ENCODE assay signal across 22 cellular contexts in the genomic region with DNA sequence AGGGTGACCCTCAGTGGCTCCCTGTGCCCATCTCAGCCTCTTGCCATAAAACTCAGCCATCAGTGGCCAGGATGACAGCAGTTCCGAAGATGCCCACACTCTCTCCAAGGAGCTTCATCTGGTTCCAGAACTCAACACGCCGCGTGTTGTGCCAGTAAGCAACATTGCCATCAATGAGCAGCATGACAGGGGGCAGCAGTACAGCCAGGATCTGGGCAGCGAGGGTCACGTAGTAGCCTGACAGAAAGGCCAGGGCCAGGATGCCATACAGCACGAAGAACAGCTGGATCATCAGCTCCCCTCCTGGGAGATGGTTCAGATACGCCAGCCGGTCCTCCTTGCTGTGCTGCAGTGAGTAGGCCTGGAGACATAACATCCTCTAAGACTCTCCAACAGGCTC. TPM values are rescaled to one million over a fixed set of nuclear protein-coding genes. Genes with fewer than 3 reads are reported as not detected.
DNase-seq lines count a peak whose midpoint lies in the region; ATAC-seq, FAIRE-seq and TF ChIP-seq lines count a peak whose summit lies in the region.
"Had no signal": no experiment of that assay in that cellular context is flagged by ENCODE, and none has a peak within 500 bp of the region (broad histone marks: within the 10 kb centered on the region; RNA-seq: fewer than 3 reads in every experiment).

No MANE protein-coding gene starts in this region.

- no peak overlapping the region for H3K4me2 ChIP-seq in HepG2 (ENCODE audit: low read depth, low read length)
- H3K4me2 ChIP-seq: PC-9 had no signal

- no peak for FAIRE-seq in HepG2 (lab: Jason Lieb, UNC)
- FAIRE-seq: GM12891, GM18507 had no signal

- no peaks in the 10 kb centered on the region for H4K20me1 ChIP-seq in HepG2 (ENCODE audit: insufficient read depth, low read length)

- peaks cover 0 to 37% (median 17%) of the 10 kb centered on the region in 4 donors for H3K36me3 ChIP-seq in right lobe of liver
- peaks cover 3 to 17% of the 10 kb centered on the region in 2 experiments; a peak in 3 of 5 replicates for H3K36me3 ChIP-seq in HepG2 (replicated peaks in 1 of 2; ENCODE audit: control insufficient read depth in 1 of 2, insufficient read depth in 2 of 2, low read length in 2 of 2)

- CTCF ChIA-PET in HepG2 (lab: Yijun Ruan, JAX; ENCODE audit: low intra/inter-chr PET ratio, low total read pairs), result no interaction called here

- peaks cover 3 to 40% (median 16%) of the 10 kb centered on the region in 4 donors for H3K4me1 ChIP-seq in right lobe of liver
- peaks cover 40% of the 10 kb centered on the region for H3K4me1 ChIP-seq in HepG2 (ENCODE audit: insufficient read depth, low read length)

- intact Hi-C loops in right lobe of liver (cut with DNase I) (no loop called here), HepG2 (cut with micrococcal nuclease; ENCODE audit: unreplicated experiment) (no loop called here)

- no peak for TF ChIP-seq RAD21 in HepG2 (CRISPR knock-in tag; IDR thresholded peaks at IDR 0.05)

- POLR2A ChIA-PET in HepG2 (lab: Yijun Ruan, JAX), result interaction anchor here (0.8 to 3.0 kb wide), 3 partner anchors 10 to 54 kb away, joined by 3 to 17 read pairs (median 5); a partner anchor contains a TSS

- no peak for TF ChIP-seq POLR2A in right lobe of liver (IDR thresholded peaks at IDR 0.05)
- no peak for TF ChIP-seq POLR2A in HepG2 (IDR thresholded peaks at IDR 0.05; ENCODE audit: insufficient read depth in 1 of 2, low read depth in 2 of 2, low read length in 2 of 2)

- peak overlapping the region in 1 of 3 donors; percentile 35 for H3K27ac ChIP-seq in right lobe of liver
- H3K27ac ChIP-seq in HepG2 (ENCODE audit: extremely low read length, insufficient read depth, low read length), result no peak overlapping the region
- H3K27ac ChIP-seq: PC-9 had no signal

- H3K9ac ChIP-seq in HepG2 (ENCODE audit: insufficient read depth, low read depth, low read length), result no peak overlapping the region

- 20% methylated on average over 2 of the region's 9 CpGs for WGBS in right lobe of liver (ENCODE audit: insufficient coverage, low coverage, low lambda C conversion rate, missing lambda C conversion rate)
- 100% methylated on average over 4 of the region's 9 CpGs for WGBS in HepG2 (ENCODE audit: low lambda C conversion rate)

- TF ChIP-seq CTCF in right lobe of liver (IDR thresholded peaks at IDR 0.05), result no peak
- no peak for TF ChIP-seq CTCF in HepG2 (CRISPR knock-in tag; IDR thresholded peaks at IDR 0.05)

- H2AFZ ChIP-seq in HepG2 (ENCODE audit: low read length), result no peak overlapping the region
- H2AFZ ChIP-seq: PC-9 had no signal

- H3K9me3 ChIP-seq in right lobe of liver (no peaks in the 10 kb centered on the region), HepG2 (ENCODE audit: low read length) (no peaks in the 10 kb centered on the region)
- H3K9me3 ChIP-seq: SJSA1 had no signal

- BruUV-seq in HepG2 (replicated peaks; lab: Mats Ljungman, UMichigan), result no TSS peak

- TF ChIP-seq EP300 in HepG2 (IDR thresholded peaks at IDR 0.05; ENCODE audit: low read depth in 2 of 2, low read length in 2 of 2) (no peak), HepG2 (CRISPR knock-in tag; IDR thresholded peaks at IDR 0.05; ENCODE audit: borderline replicate concordance) (no peak)

- H3K4me3 ChIP-seq in right lobe of liver (no peak overlapping the region), HepG2 (replicated peaks in 1 of 3; ENCODE audit: insufficient read depth in 1 of 3, low read depth in 2 of 3, low read length in 3 of 3) (no peak overlapping the region)
- H3K4me3 ChIP-seq: PC-9, SJSA1 had no signal

- in situ Hi-C loops in HepG2 (cut with HindIII; ENCODE audit: extremely low pct_ligation_motif_present, low pct_unique_long_range_greater_than_20kb), result no loop called here

- ATAC-seq in right lobe of liver (peak in 3 of 4 donors; percentile 3 to 31 (median 18)), HepG2 (no peak), left lobe of liver (peak; percentile 17), GM19463 (IDR thresholded peaks at IDR 0.05; ENCODE audit: unreplicated experiment) (no peak)

- DNase-seq in right lobe of liver, result peak in 1 of 3 donors; percentile 62
- DNase-seq in HepG2 (ENCODE audit: low spot score), result no peak
- DNase-seq in left lobe of liver (ENCODE audit: low spot score), result peak; percentile 55
- no peak for DNase-seq in putamen (ENCODE audit: low spot score)
- no peak for DNase-seq in NCI-H2029 (lab: John Stamatoyannopoulos, UW)
- DNase-seq: COR-L47, GF-D8, KBM-7, MV-4-11, NCI-H1417, NCI-H1930, NCI-H2171, NCI-H748 treated with DMSO at 0.1 percent for 48 hours, PC-9 had no signal

- H3K79me2 ChIP-seq in HepG2 (ENCODE audit: insufficient read depth, low read length), result peaks cover 8% of the 10 kb centered on the region

- H3K27me3 ChIP-seq in right lobe of liver (no peaks in the 10 kb centered on the region), HepG2 (ENCODE audit: control insufficient read depth in 1 of 2, insufficient read depth in 2 of 2, low read length in 2 of 2) (no peaks in the 10 kb centered on the region; a peak in 1 of 5 replicates)
- H3K27me3 ChIP-seq: SJSA1 had no signal

RNA-seq across cellular contexts. Expression of a gene that starts 2.9 kb away (rescaled TPM):
- total RNA-seq in right lobe of liver (10 to 100 TPM in 4 of 6 experiments, 1 to 10 TPM in 2; 6.7 to 23.6 (median 10.9) TPM), HepG2 (2016; rRNA removed; fragmentation: Illumina TruSeq; extraction: Trizol) (50.0 and 72.0 TPM in 2 replicates), left lobe of liver (14.4 TPM)
- 24.7 and 30.5 TPM in 2 replicates for total RNA-seq in HepG2 (2016; cell fraction: cytosol; rRNA removed; fragmentation: Illumina TruSeq; extraction: Trizol; ENCODE audit: low read depth)
- 50.9 and 73.7 TPM in 2 replicates for total RNA-seq in HepG2 (2016; cell fraction: insoluble cytoplasmic fraction; rRNA removed; fragmentation: Illumina TruSeq; extraction: Trizol)
- total RNA-seq in HepG2 (2016; cell fraction: membrane; rRNA removed; fragmentation: Illumina TruSeq; extraction: Trizol), result 58.1 and 63.3 TPM in 2 replicates
- total RNA-seq in HepG2 (2016; cell fraction: nucleus; rRNA removed; fragmentation: Illumina TruSeq; extraction: Trizol), result 55.2 and 61.0 TPM in 2 replicates
- polyA plus RNA-seq in HepG2 (2011; rRNA removed), result 100 and 107 TPM in 2 replicates
- polyA plus RNA-seq in HepG2 (2011; cell fraction: cytosol; rRNA removed), result 128 and 161 TPM in 2 replicates
- polyA plus RNA-seq in HepG2 (2011; cell fraction: nucleus; rRNA removed), result 53.5 and 60.7 TPM in 2 replicates
- 65.5 and 74.9 TPM in 2 replicates for polyA plus RNA-seq in HepG2 (2012)
- 19.8 and 21.2 TPM in 2 replicates for polyA plus RNA-seq in HepG2 (2016; cell fraction: cytosol; fragmentation: Illumina TruSeq; extraction: Trizol; ENCODE audit: low read depth)
- polyA plus RNA-seq in HepG2 (2016; cell fraction: insoluble cytoplasmic fraction; fragmentation: Illumina TruSeq; extraction: Trizol; ENCODE audit: low read depth), result 35.3 and 36.8 TPM in 2 replicates
- polyA plus RNA-seq in HepG2 (2016; cell fraction: membrane; fragmentation: Illumina TruSeq; extraction: Trizol; ENCODE audit: low read depth), result 39.0 and 44.1 TPM in 2 replicates
- polyA plus RNA-seq in HepG2 (2016; cell fraction: nucleus; fragmentation: Illumina TruSeq; extraction: Trizol; ENCODE audit: insufficient read depth, low read depth), result 68.4 and 69.1 TPM in 2 replicates
- polyA minus RNA-seq in HepG2 (2011; rRNA and poly(A)+ RNA removed; ENCODE audit: low replicate concordance), result 52.0 and 233 TPM in 2 replicates
- 45.2 and 52.9 TPM in 2 replicates for polyA minus RNA-seq in HepG2 (2011; cell fraction: cytosol; rRNA and poly(A)+ RNA removed)
- polyA minus RNA-seq in HepG2 (2011; cell fraction: nucleus; rRNA and poly(A)+ RNA removed), result 37.7 and 38.3 TPM in 2 replicates

RNA-seq across cellular contexts. Expression of a gene that starts 7.5 kb away (rescaled TPM):
- 10 to 100 TPM; 12.1 to 56.2 (median 45.6) TPM for total RNA-seq in right lobe of liver
- 3.0 and 4.3 TPM in 2 replicates for total RNA-seq in HepG2 (2016; rRNA removed; fragmentation: Illumina TruSeq; extraction: Trizol)
- total RNA-seq in HepG2 (2016; cell fraction: cytosol; rRNA removed; fragmentation: Illumina TruSeq; extraction: Trizol; ENCODE audit: low read depth), result 1.2 TPM in 2 replicates
- 2.8 and 4.3 TPM in 2 replicates for total RNA-seq in HepG2 (2016; cell fraction: insoluble cytoplasmic fraction; rRNA removed; fragmentation: Illumina TruSeq; extraction: Trizol)
- total RNA-seq in HepG2 (2016; cell fraction: membrane; rRNA removed; fragmentation: Illumina TruSeq; extraction: Trizol), result 2.2 and 2.3 TPM in 2 replicates
- total RNA-seq in HepG2 (2016; cell fraction: nucleus; rRNA removed; fragmentation: Illumina TruSeq; extraction: Trizol), result 2.6 and 2.8 TPM in 2 replicates
- 5.1 and 10.3 TPM in 2 replicates for polyA plus RNA-seq in HepG2 (2011; rRNA removed)
- polyA plus RNA-seq in HepG2 (2011; cell fraction: cytosol; rRNA removed), result 5.9 and 6.6 TPM in 2 replicates
- 13.6 and 19.6 TPM in 2 replicates for polyA plus RNA-seq in HepG2 (2011; cell fraction: nucleus; rRNA removed)
- polyA plus RNA-seq in HepG2 (2012), result 2.8 and 7.9 TPM in 2 replicates
- polyA plus RNA-seq in HepG2 (2016; cell fraction: cytosol; fragmentation: Illumina TruSeq; extraction: Trizol; ENCODE audit: low read depth), result 0.93 and 1.1 TPM in 2 replicates
- 2.4 and 3.6 TPM in 2 replicates for polyA plus RNA-seq in HepG2 (2016; cell fraction: insoluble cytoplasmic fraction; fragmentation: Illumina TruSeq; extraction: Trizol; ENCODE audit: low read depth)
- polyA plus RNA-seq in HepG2 (2016; cell fraction: membrane; fragmentation: Illumina TruSeq; extraction: Trizol; ENCODE audit: low read depth), result 1.6 and 1.8 TPM in 2 replicates
- polyA plus RNA-seq in HepG2 (2016; cell fraction: nucleus; fragmentation: Illumina TruSeq; extraction: Trizol; ENCODE audit: insufficient read depth, low read depth), result 5.8 and 5.9 TPM in 2 replicates
- polyA minus RNA-seq in HepG2 (2011; rRNA and poly(A)+ RNA removed; ENCODE audit: low replicate concordance), result 0.82 and 14.6 TPM in 2 replicates
- 4.7 and 6.5 TPM in 2 replicates for polyA minus RNA-seq in HepG2 (2011; cell fraction: cytosol; rRNA and poly(A)+ RNA removed)
- 4.0 and 9.2 TPM in 2 replicates for polyA minus RNA-seq in HepG2 (2011; cell fraction: nucleus; rRNA and poly(A)+ RNA removed)
- 51.3 TPM for total RNA-seq in left lobe of liver

RNA-seq across cellular contexts. Expression of a gene that starts 54.6 kb away (rescaled TPM):
- total RNA-seq in right lobe of liver (10 to 100 TPM; 24.2 to 30.6 (median 29.4) TPM), HepG2 (2016; rRNA removed; fragmentation: Illumina TruSeq; extraction: Trizol) (52.8 and 58.4 TPM in 2 replicates), left lobe of liver (22.6 TPM)
- 33.1 and 35.6 TPM in 2 replicates for total RNA-seq in HepG2 (2016; cell fraction: cytosol; rRNA removed; fragmentation: Illumina TruSeq; extraction: Trizol; ENCODE audit: low read depth)
- 54.1 and 58.0 TPM in 2 replicates for total RNA-seq in HepG2 (2016; cell fraction: insoluble cytoplasmic fraction; rRNA removed; fragmentation: Illumina TruSeq; extraction: Trizol)
- total RNA-seq in HepG2 (2016; cell fraction: membrane; rRNA removed; fragmentation: Illumina TruSeq; extraction: Trizol), result 83.5 and 84.1 TPM in 2 replicates
- 32.8 and 34.5 TPM in 2 replicates for total RNA-seq in HepG2 (2016; cell fraction: nucleus; rRNA removed; fragmentation: Illumina TruSeq; extraction: Trizol)
- 43.3 and 55.7 TPM in 2 replicates for polyA plus RNA-seq in HepG2 (2011; rRNA removed)
- polyA plus RNA-seq in HepG2 (2011; cell fraction: cytosol; rRNA removed), result 39.5 and 49.1 TPM in 2 replicates
- 23.0 and 23.8 TPM in 2 replicates for polyA plus RNA-seq in HepG2 (2011; cell fraction: nucleus; rRNA removed)
- 41.3 and 43.4 TPM in 2 replicates for polyA plus RNA-seq in HepG2 (2012)
- 42.1 and 49.1 TPM in 2 replicates for polyA plus RNA-seq in HepG2 (2016; cell fraction: cytosol; fragmentation: Illumina TruSeq; extraction: Trizol; ENCODE audit: low read depth)
- polyA plus RNA-seq in HepG2 (2016; cell fraction: insoluble cytoplasmic fraction; fragmentation: Illumina TruSeq; extraction: Trizol; ENCODE audit: low read depth), result 92.1 and 94.1 TPM in 2 replicates
- 93.0 and 95.9 TPM in 2 replicates for polyA plus RNA-seq in HepG2 (2016; cell fraction: membrane; fragmentation: Illumina TruSeq; extraction: Trizol; ENCODE audit: low read depth)
- 65.1 and 74.2 TPM in 2 replicates for polyA plus RNA-seq in HepG2 (2016; cell fraction: nucleus; fragmentation: Illumina TruSeq; extraction: Trizol; ENCODE audit: insufficient read depth, low read depth)
- 62.0 and 88.5 TPM in 2 replicates for polyA minus RNA-seq in HepG2 (2011; rRNA and poly(A)+ RNA removed; ENCODE audit: low replicate concordance)
- 34.6 and 39.9 TPM in 2 replicates for polyA minus RNA-seq in HepG2 (2011; cell fraction: cytosol; rRNA and poly(A)+ RNA removed)
- polyA minus RNA-seq in HepG2 (2011; cell fraction: nucleus; rRNA and poly(A)+ RNA removed), result 40.4 and 42.5 TPM in 2 replicates

RNA-seq across cellular contexts. Expression of a gene that starts 58.1 kb away (rescaled TPM):
- total RNA-seq in right lobe of liver, result not detected
- total RNA-seq in HepG2 (2016; rRNA removed; fragmentation: Illumina TruSeq; extraction: Trizol), result not detected in 2 replicates
- not detected in 2 replicates for total RNA-seq in HepG2 (2016; cell fraction: cytosol; rRNA removed; fragmentation: Illumina TruSeq; extraction: Trizol; ENCODE audit: low read depth)
- total RNA-seq in HepG2 (2016; cell fraction: insoluble cytoplasmic fraction; rRNA removed; fragmentation: Illumina TruSeq; extraction: Trizol), result not detected in 2 replicates
- not detected in 2 replicates for total RNA-seq in HepG2 (2016; cell fraction: membrane; rRNA removed; fragmentation: Illumina TruSeq; extraction: Trizol)
- not detected in 2 replicates for total RNA-seq in HepG2 (2016; cell fraction: nucleus; rRNA removed; fragmentation: Illumina TruSeq; extraction: Trizol)
- 0.24 and 0.25 TPM in 2 replicates for polyA plus RNA-seq in HepG2 (2011; rRNA removed)
- 0.21 and 0.30 TPM in 2 replicates for polyA plus RNA-seq in HepG2 (2011; cell fraction: cytosol; rRNA removed)
- 1.1 and 1.2 TPM in 2 replicates for polyA plus RNA-seq in HepG2 (2011; cell fraction: nucleus; rRNA removed)
- polyA plus RNA-seq in HepG2 (2012), result 0.32 TPM in 1 of 2 replicates, not detected in the other
- polyA plus RNA-seq in HepG2 (2016; cell fraction: cytosol; fragmentation: Illumina TruSeq; extraction: Trizol; ENCODE audit: low read depth), result not detected in 2 replicates
- polyA plus RNA-seq in HepG2 (2016; cell fraction: insoluble cytoplasmic fraction; fragmentation: Illumina TruSeq; extraction: Trizol; ENCODE audit: low read depth), result not detected in 2 replicates
- not detected in 2 replicates for polyA plus RNA-seq in HepG2 (2016; cell fraction: membrane; fragmentation: Illumina TruSeq; extraction: Trizol; ENCODE audit: low read depth)
- not detected in 2 replicates for polyA plus RNA-seq in HepG2 (2016; cell fraction: nucleus; fragmentation: Illumina TruSeq; extraction: Trizol; ENCODE audit: insufficient read depth, low read depth)
- polyA minus RNA-seq in HepG2 (2011; rRNA and poly(A)+ RNA removed; ENCODE audit: low replicate concordance), result not detected in 2 replicates
- not detected in 2 replicates for polyA minus RNA-seq in HepG2 (2011; cell fraction: cytosol; rRNA and poly(A)+ RNA removed)
- not detected in 2 replicates for polyA minus RNA-seq in HepG2 (2011; cell fraction: nucleus; rRNA and poly(A)+ RNA removed)
- not detected for total RNA-seq in left lobe of liver
- total RNA-seq: A172, Daoy, NCI-H460, PC-9, SJSA1 had no signal
- polyA plus RNA-seq: CD14-positive monocyte had no signal

RNA-seq across cellular contexts. Expression of a gene that starts 58.7 kb away (rescaled TPM):
- total RNA-seq in right lobe of liver (10 to 100 TPM in 2 of 6 experiments, 1 to 10 TPM in 4; 5.9 to 24.2 (median 9.9) TPM), HepG2 (2016; rRNA removed; fragmentation: Illumina TruSeq; extraction: Trizol) (18.8 and 38.5 TPM in 2 replicates), left lobe of liver (8.9 TPM)
- 8.6 and 14.9 TPM in 2 replicates for total RNA-seq in HepG2 (2016; cell fraction: cytosol; rRNA removed; fragmentation: Illumina TruSeq; extraction: Trizol; ENCODE audit: low read depth)
- total RNA-seq in HepG2 (2016; cell fraction: insoluble cytoplasmic fraction; rRNA removed; fragmentation: Illumina TruSeq; extraction: Trizol), result 17.5 and 37.8 TPM in 2 replicates
- total RNA-seq in HepG2 (2016; cell fraction: membrane; rRNA removed; fragmentation: Illumina TruSeq; extraction: Trizol), result 16.0 and 22.0 TPM in 2 replicates
- total RNA-seq in HepG2 (2016; cell fraction: nucleus; rRNA removed; fragmentation: Illumina TruSeq; extraction: Trizol), result 40.7 and 44.5 TPM in 2 replicates
- polyA plus RNA-seq in HepG2 (2011; rRNA removed), result 75.8 and 76.1 TPM in 2 replicates
- polyA plus RNA-seq in HepG2 (2011; cell fraction: cytosol; rRNA removed), result 79.2 and 116 TPM in 2 replicates
- polyA plus RNA-seq in HepG2 (2011; cell fraction: nucleus; rRNA removed), result 46.2 and 49.1 TPM in 2 replicates
- 40.3 and 62.7 TPM in 2 replicates for polyA plus RNA-seq in HepG2 (2012)
- polyA plus RNA-seq in HepG2 (2016; cell fraction: cytosol; fragmentation: Illumina TruSeq; extraction: Trizol; ENCODE audit: low read depth), result 24.5 and 33.4 TPM in 2 replicates
- polyA plus RNA-seq in HepG2 (2016; cell fraction: insoluble cytoplasmic fraction; fragmentation: Illumina TruSeq; extraction: Trizol; ENCODE audit: low read depth), result 41.7 and 46.0 TPM in 2 replicates
- 39.8 and 42.2 TPM in 2 replicates for polyA plus RNA-seq in HepG2 (2016; cell fraction: membrane; fragmentation: Illumina TruSeq; extraction: Trizol; ENCODE audit: low read depth)
- 126 and 134 TPM in 2 replicates for polyA plus RNA-seq in HepG2 (2016; cell fraction: nucleus; fragmentation: Illumina TruSeq; extraction: Trizol; ENCODE audit: insufficient read depth, low read depth)
- polyA minus RNA-seq in HepG2 (2011; rRNA and poly(A)+ RNA removed; ENCODE audit: low replicate concordance), result 232 and 267 TPM in 2 replicates
- 41.8 and 52.8 TPM in 2 replicates for polyA minus RNA-seq in HepG2 (2011; cell fraction: cytosol; rRNA and poly(A)+ RNA removed)
- 25.0 and 33.2 TPM in 2 replicates for polyA minus RNA-seq in HepG2 (2011; cell fraction: nucleus; rRNA and poly(A)+ RNA removed)

Comparison
In these comparisons a context has a peak if more than half of its experiments do, and no peak if none do; other contexts are left out.
1. ATAC-seq: peak in right lobe of liver (3 of 4) and left lobe of liver (single experiment); none in HepG2 (single experiment) and GM19463 (single experiment).